ENCODE assay signal across 14 cellular contexts in genomic region chr13:82370306-82370705, GRCh38.
"Had no signal": no experiment of that assay in that cellular context is flagged by ENCODE, and none has a peak within 500 bp of the region (broad histone marks: within the 10 kb centered on the region; RNA-seq: fewer than 3 reads in every experiment).

No MANE protein-coding gene starts in this region.

- H3K36me3 Mint-ChIP-seq: activated naive CD8-positive, alpha-beta T cell; naive B cell had no signal

- H3K4me1 Mint-ChIP-seq: naive B cell had no signal

- H3K27ac Mint-ChIP-seq: activated naive CD8-positive, alpha-beta T cell; naive B cell; stimulated activated naive CD8-positive, alpha-beta T cell treated with anti-CD3 and anti-CD28 coated beads, Interleukin-15, Interleukin-2, amounts not matched to agents 100 ng/mL and 50 ng/mL, for 24 hours; T-helper 2 cell treated with Interferon-gamma antibody and Interleukin-4, amounts not matched to agents 5 μg/mL and 100 μg/mL, for 36 hours had no signal

- ATAC-seq: lower lobe of right lung had no signal

- DNase-seq: activated CD4-positive, alpha-beta T cell treated with anti-CD3 and anti-CD28 coated beads for 1 hour; activated CD4-positive, alpha-beta T cell treated with anti-CD3 and anti-CD28 coated beads, Interleukin-2, amount 50 U/mL, for 48 hours; activated gamma-delta T cell; activated T-cell treated with anti-CD3 and anti-CD28 coated beads, Interleukin-2, amount 50 U/mL, for 48 hours; lower lobe of right lung; midbrain; naive B cell; retina; stimulated activated CD4-positive, alpha-beta T cell treated with anti-CD3 and anti-CD28 coated beads, Interleukin-15, amount 100 ng/mL, for 24 hours; stimulated activated CD4-positive, alpha-beta T cell treated with anti-CD3 and anti-CD28 coated beads, Interleukin-4, amount 100 ng/mL, for 24 hours; testis had no signal

- H3K4me3 Mint-ChIP-seq: activated naive CD8-positive, alpha-beta T cell; naive B cell; stimulated activated naive CD8-positive, alpha-beta T cell treated with anti-CD3 and anti-CD28 coated beads, Interleukin-15, Interleukin-2, amounts not matched to agents 100 ng/mL and 50 ng/mL, for 24 hours; T-helper 2 cell treated with Interferon-gamma antibody and Interleukin-4, amounts not matched to agents 5 μg/mL and 100 μg/mL, for 36 hours had no signal

- H3K27me3 Mint-ChIP-seq: activated naive CD8-positive, alpha-beta T cell; naive B cell; stimulated activated naive CD8-positive, alpha-beta T cell treated with anti-CD3 and anti-CD28 coated beads, Interleukin-15, Interleukin-2, amounts not matched to agents 100 ng/mL and 50 ng/mL, for 24 hours had no signal
